ENCODE assay signal across 25 cellular contexts in genomic region chr2:18998492-18998891, GRCh38.
"Had no signal": no experiment of that assay in that cellular context is flagged by ENCODE, and none has a peak within 500 bp of the region (broad histone marks: within the 10 kb centered on the region; RNA-seq: fewer than 3 reads in every experiment).

No MANE protein-coding gene starts in this region.

- DNase-seq: activated CD4-positive, alpha-beta T cell treated with anti-CD3 and anti-CD28 coated beads for 4 hours; activated CD8-positive, alpha-beta memory T cell treated with anti-CD3 and anti-CD28 coated beads, Interleukin-2, amount 50 U/mL, for 48 hours; activated CD8-positive, alpha-beta T cell treated with anti-CD3 and anti-CD28 coated beads, Interleukin-2, amount 10 ng/mL, durations not matched to agents 7 days and 5 days; activated naive CD4-positive, alpha-beta T cell treated with anti-CD3 and anti-CD28 coated beads, Interleukin-2, amount 50 U/mL, for 16 hours; activated naive CD8-positive, alpha-beta T cell treated with anti-CD3 and anti-CD28 coated beads, Interleukin-2, amount 10 ng/mL, durations not matched to agents 7 days and 5 days; activated T-cell treated with anti-CD3 and anti-CD28 coated beads, Interleukin-2, amount 50 U/mL, for 1 hour; aorta; caudate nucleus; MM.1S; NCI-H1105; NCI-H1436; NCI-H1930; NCI-H2107; NCI-H2171 treated with DMSO at 0.1 percent for 48 hours; NCI-H226; NCI-H526 treated with DMSO at 0.1 percent for 48 hours; NCI-H82; NK-92 treated with Interleukin-12 subunit alpha and Interleukin-12 subunit beta, amount 100 ng/mL, for 24 hours; OCI-M1; Right ventricle myocardium superior; SJCRH30; SK-N-SH; SW 1271 had no signal

- H3K4me1 ChIP-seq: breast epithelium, SJCRH30 had no signal

- H3K27me3 ChIP-seq: breast epithelium, SJCRH30 had no signal

- H3K27ac ChIP-seq: breast epithelium, RWPE1, SJCRH30 had no signal

- H3K4me3 ChIP-seq: breast epithelium, SJCRH30 had no signal

- H3K9me3 ChIP-seq: breast epithelium, SJCRH30, SK-N-SH had no signal

- H3K4me2 ChIP-seq: SK-N-SH had no signal

- H3K36me3 ChIP-seq: breast epithelium, SJCRH30 had no signal

- H3K9ac ChIP-seq: SK-N-SH had no signal
